Comparison of ENCODE assay signal across 8 cellular contexts in the genomic region with DNA sequence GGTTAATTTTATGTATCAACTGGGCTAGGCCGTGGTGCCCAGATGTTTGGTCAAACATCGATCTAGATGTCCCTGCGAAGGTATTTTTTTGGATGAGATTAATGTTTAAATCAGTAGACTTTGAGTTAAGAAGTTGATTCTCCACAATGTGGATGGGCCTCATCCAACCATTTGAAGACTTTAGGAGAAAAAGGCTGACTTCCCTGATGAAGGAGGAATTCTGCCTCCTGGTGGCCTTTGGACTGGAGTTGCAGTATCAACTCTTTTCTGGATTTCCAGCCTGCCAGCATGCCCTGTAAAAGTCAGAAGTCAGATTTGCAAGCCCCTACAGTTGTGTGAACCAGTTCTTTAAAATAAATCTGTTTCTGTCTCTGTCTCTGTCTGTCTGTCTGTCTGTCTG.
DNase-seq lines count a peak whose midpoint lies in the region; ATAC-seq, FAIRE-seq and TF ChIP-seq lines count a peak whose summit lies in the region.

No MANE protein-coding gene starts in this region.

- H3K4me1 ChIP-seq in HEK293 (ENCODE audit: control insufficient read depth, insufficient read depth, low read length), result no peaks in the 10 kb centered on the region

- in situ Hi-C loops in astrocyte of the cerebellum (cut with HindIII; ENCODE audit: low sequenced_read_pairs), result no loop called here

- H3K4me3 ChIP-seq in HEK293 (ENCODE audit: low read depth, low read length) (no peak overlapping the region), astrocyte of the cerebellum (ENCODE audit: low read depth, low read length) (no peak overlapping the region)

- CTCF ChIA-PET in HEK293 (lab: Yijun Ruan, JAX), result interaction anchor here (0.7 to 1.0 kb wide), 2 partner anchors 88 to 95 kb away, joined by 4 read pairs; no protein-coding TSS in a partner anchor

- no peaks in the 10 kb centered on the region for H3K9me3 ChIP-seq in HEK293 (ENCODE audit: control insufficient read depth, insufficient read depth, low read depth, low read length)

- ATAC-seq in left lobe of liver (peak; percentile 56), GM18873 (IDR thresholded peaks at IDR 0.05; ENCODE audit: low FRiP score, unreplicated experiment) (no peak)

- no peak for TF ChIP-seq POLR2A in GM12891 (IDR thresholded peaks at IDR 0.05; ENCODE audit: low read depth, low read length)

- peak; percentile 51 for DNase-seq in AG08395 (ENCODE audit: low spot score)
- peak; percentile 28 for DNase-seq in astrocyte of the cerebellum (ENCODE audit: low read depth)
- DNase-seq in left lobe of liver (ENCODE audit: low spot score), result no peak
- no peak for DNase-seq in GM12891 (ENCODE audit: insufficient read length, low spot score)
- no peak for DNase-seq in NCI-H2029 (lab: John Stamatoyannopoulos, UW)
- no peak for DNase-seq in activated T-cell treated with anti-CD3 and anti-CD28 coated beads for 4 hours

- TF ChIP-seq CTCF in HEK293 (tag by site-specific recombination; IDR thresholded peaks at IDR 0.05) (no peak), astrocyte of the cerebellum (IDR thresholded peaks at IDR 0.05; ENCODE audit: low read depth, low read length, missing control alignments) (peak; percentile 59)

- no peaks in the 10 kb centered on the region for H3K36me3 ChIP-seq in HEK293 (ENCODE audit: control insufficient read depth in 2 of 2, insufficient read depth in 1 of 2, low read length in 2 of 2)

- POLR2A ChIA-PET in HEK293 (lab: Yijun Ruan, JAX), result no interaction called here

- FAIRE-seq in GM12891 (lab: Jason Lieb, UNC), result no peak

- H3K27ac ChIP-seq in HEK293 (ENCODE audit: extremely low read depth, low read depth, low read length), result no peak overlapping the region

TF ChIP-seq in HEK293, 187 proteins besides CTCF, POLR2A, EP300 and RAD21:
- TF ChIP-seq ZNF350 (tag by site-specific recombination; IDR thresholded peaks at IDR 0.05) (no peak), ZNF677 (tag by site-specific recombination; IDR thresholded peaks at IDR 0.05) (no peak), ZNF571 (tag by site-specific recombination; IDR thresholded peaks at IDR 0.05) (no peak), ZNF23 (tag by site-specific recombination; IDR thresholded peaks at IDR 0.05; ENCODE audit: borderline replicate concordance) (no peak), ZNF138 (tag by site-specific recombination; IDR thresholded peaks at IDR 0.05; ENCODE audit: borderline replicate concordance) (no peak), ZNF654 (tag by site-specific recombination; IDR thresholded peaks at IDR 0.05; ENCODE audit: low read depth) (peak; percentile 11; the same call in 1 of the 2 replicates)
- TF ChIP-seq, protein P1, sequence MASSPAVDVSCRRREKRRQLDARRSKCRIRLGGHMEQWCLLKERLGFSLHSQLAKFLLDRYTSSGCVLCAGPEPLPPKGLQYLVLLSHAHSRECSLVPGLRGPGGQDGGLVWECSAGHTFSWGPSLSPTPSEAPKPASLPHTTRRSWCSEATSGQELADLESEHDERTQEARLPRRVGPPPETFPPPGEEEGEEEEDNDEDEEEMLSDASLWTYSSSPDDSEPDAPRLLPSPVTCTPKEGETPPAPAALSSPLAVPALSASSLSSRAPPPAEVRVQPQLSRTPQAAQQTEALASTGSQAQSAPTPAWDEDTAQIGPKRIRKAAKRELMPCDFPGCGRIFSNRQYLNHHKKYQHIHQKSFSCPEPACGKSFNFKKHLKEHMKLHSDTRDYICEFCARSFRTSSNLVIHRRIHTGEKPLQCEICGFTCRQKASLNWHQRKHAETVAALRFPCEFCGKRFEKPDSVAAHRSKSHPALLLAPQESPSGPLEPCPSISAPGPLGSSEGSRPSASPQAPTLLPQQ (tag by site-specific recombination; IDR thresholded peaks at IDR 0.05), result no peak
TF ChIP-seq in HEK293: peak in this region for 1.

TF ChIP-seq in GM12891, 5 proteins besides CTCF, POLR2A, EP300 and RAD21:
- TF ChIP-seq POU2F2 (IDR thresholded peaks at IDR 0.05; ENCODE audit: low read depth, low read length) (no peak), TAF1 (IDR thresholded peaks at IDR 0.05; ENCODE audit: low read depth, low read length) (no peak), SPI1 (IDR thresholded peaks at IDR 0.05; ENCODE audit: low read depth, low read length) (no peak), PAX5 (IDR thresholded peaks at IDR 0.05; ENCODE audit: insufficient read depth, low read length, severe bottlenecking) (no peak), POLR2AphosphoS5 (IDR thresholded peaks at IDR 0.05; ENCODE audit: low read depth, low read length) (no peak)
TF ChIP-seq in GM12891: peak in this region for 0.

Comparison
In these comparisons a context has a peak if more than half of its experiments do, and no peak if none do; other contexts are left out.
1. DNase-seq: peak in AG08395 (single experiment) and astrocyte of the cerebellum (single experiment); none in left lobe of liver (single experiment), GM12891 (single experiment), NCI-H2029 (single experiment) and activated T-cell treated with anti-CD3 and anti-CD28 coated beads for 4 hours (single experiment).